16 cellular contexts compared by ENCODE assay signal in genomic region chr5:152259702-152260101, GRCh38.
"Had no signal": no experiment of that assay in that cellular context is flagged by ENCODE, and none has a peak within 500 bp of the region (broad histone marks: within the 10 kb centered on the region; RNA-seq: fewer than 3 reads in every experiment).

No MANE protein-coding gene starts in this region.

- H3K36me3 ChIP-seq: esophagus squamous epithelium had no signal

- H3K36me3 Mint-ChIP-seq: activated naive CD4-positive, alpha-beta T cell treated with anti-CD3 and anti-CD28 coated beads, Interleukin-2, amount 50 U/mL, for 72 hours; WTC11 had no signal

- H3K9me3 Mint-ChIP-seq: activated naive CD4-positive, alpha-beta T cell treated with anti-CD3 and anti-CD28 coated beads, Interleukin-2, amount 50 U/mL, for 72 hours; activated T-cell treated with anti-CD3 and anti-CD28 coated beads, Interleukin-2, amount 50 U/mL, for 72 hours; central memory CD8-positive, alpha-beta T cell; neural crest cell; WTC11 had no signal

- H3K27ac Mint-ChIP-seq: activated naive CD4-positive, alpha-beta T cell treated with anti-CD3 and anti-CD28 coated beads, Interleukin-2, amount 50 U/mL, for 72 hours; activated T-cell treated with anti-CD3 and anti-CD28 coated beads, Interleukin-2, amount 50 U/mL, for 72 hours; T-helper 17 cell; WTC11 had no signal

- DNase-seq: activated CD4-positive, alpha-beta T cell treated with anti-CD3 and anti-CD28 coated beads for 48 hours; activated CD8-positive, alpha-beta memory T cell treated with anti-CD3 and anti-CD28 coated beads, Interleukin-2, amount 50 U/mL, for 48 hours; activated gamma-delta T cell; activated T-cell treated with anti-CD3 and anti-CD28 coated beads, Interleukin-2, amount 50 U/mL, for 72 hours; amniotic stem cell; body of pancreas; esophagus squamous epithelium; stimulated activated CD4-positive, alpha-beta T cell treated with anti-CD3 and anti-CD28 coated beads, Interleukin-2, amount 100 ng/mL, for 48 hours; stimulated activated naive CD4-positive, alpha-beta T cell; T-helper 17 cell; trophoblast cell had no signal

- H3K4me1 ChIP-seq: body of pancreas, esophagus squamous epithelium had no signal

- H3K9me3 ChIP-seq: body of pancreas, esophagus squamous epithelium had no signal

- H3K4me3 Mint-ChIP-seq: activated T-cell treated with anti-CD3 and anti-CD28 coated beads, Interleukin-2, amount 50 U/mL, for 72 hours; central memory CD8-positive, alpha-beta T cell; neural crest cell; T-helper 17 cell; WTC11 had no signal

- ATAC-seq: activated naive CD4-positive, alpha-beta T cell treated with anti-CD3 and anti-CD28 coated beads, Interleukin-2, amount 50 U/mL, for 72 hours; activated T-cell treated with anti-CD3 and anti-CD28 coated beads, Interleukin-2, amount 50 U/mL, for 72 hours; body of pancreas; T-helper 17 cell; WTC11 had no signal

- H3K27ac ChIP-seq: body of pancreas, coronary artery, esophagus squamous epithelium had no signal

- H3K27me3 ChIP-seq: body of pancreas, esophagus squamous epithelium had no signal

- H3K4me3 ChIP-seq: body of pancreas, coronary artery, esophagus squamous epithelium had no signal

- H3K4me1 Mint-ChIP-seq: central memory CD8-positive, alpha-beta T cell; T-helper 17 cell had no signal
